ENCODE assay signal across 8 cellular contexts in genomic region chr6:85460951-85461805, GRCh38. TPM values are rescaled to one million over a fixed set of nuclear protein-coding genes. Genes with fewer than 3 reads are reported as not detected.
DNase-seq lines count a peak whose midpoint lies in the region; ATAC-seq lines count a peak whose summit lies in the region.

No MANE protein-coding gene starts in this region.

- H3K36me3 Mint-ChIP-seq in activated T-helper 2 cell treated with anti-CD3 and anti-CD28 coated beads, Interferon-gamma antibody, Interleukin-2, Interleukin-4, amounts not matched to agents 10 μg/mL and 5 μg/mL and 100 μg/mL, durations not matched to agents 14 hours and 24 hours and 36 hours (ENCODE audit: low read depth): peaks cover 34% of the 10 kb centered on the region
- no peaks in the 10 kb centered on the region for H3K36me3 Mint-ChIP-seq in naive B cell

- H3K4me3 Mint-ChIP-seq in activated T-helper 2 cell treated with anti-CD3 and anti-CD28 coated beads, Interferon-gamma antibody, Interleukin-2, Interleukin-4, amounts not matched to agents 10 μg/mL and 5 μg/mL and 100 μg/mL, durations not matched to agents 14 hours and 24 hours and 36 hours (ENCODE audit: low read depth): peak overlapping the region; percentile 30
- H3K4me3 Mint-ChIP-seq in naive B cell: peak overlapping the region; percentile 47 to 84 (median 72)

- in situ Hi-C loops in G401 (cut with HindIII; ENCODE audit: low sequenced_read_pairs): no loop called here

- peaks cover 3% of the 10 kb centered on the region for H3K27me3 Mint-ChIP-seq in activated T-helper 2 cell treated with anti-CD3 and anti-CD28 coated beads, Interferon-gamma antibody, Interleukin-2, Interleukin-4, amounts not matched to agents 10 μg/mL and 5 μg/mL and 100 μg/mL, durations not matched to agents 14 hours and 24 hours and 36 hours (ENCODE audit: low read depth)
- H3K27me3 Mint-ChIP-seq in naive B cell: no peaks in the 10 kb centered on the region

- peaks cover 94% of the 10 kb centered on the region for H3K4me1 Mint-ChIP-seq in activated T-helper 2 cell treated with anti-CD3 and anti-CD28 coated beads, Interferon-gamma antibody, Interleukin-2, Interleukin-4, amounts not matched to agents 10 μg/mL and 5 μg/mL and 100 μg/mL, durations not matched to agents 14 hours and 24 hours and 36 hours (ENCODE audit: low read depth)
- H3K4me1 Mint-ChIP-seq in naive B cell: peaks cover 60 to 93% (median 90%) of the 10 kb centered on the region in 3 donors

- DNase-seq in GM04503 (ENCODE audit: low read depth) (peak; percentile 42), naive B cell (peak; percentile 20), putamen (ENCODE audit: low spot score) (no peak), G401 (ENCODE audit: low spot score) (no peak)
- peak; percentile 64 for DNase-seq in activated T-helper 2 cell treated with anti-CD3 and anti-CD28 coated beads, Interferon-gamma antibody, Interleukin-2, Interleukin-4, amounts not matched to agents 10 μg/mL and 5 μg/mL and 100 μg/mL, durations not matched to agents 14 hours and 24 hours and 36 hours (ENCODE audit: low spot score)
- DNase-seq in activated CD4-positive, CD25-positive, alpha-beta regulatory T cell (lab: John Stamatoyannopoulos, UW): no peak

- intact Hi-C loops in activated T-helper 2 cell treated with anti-CD3 and anti-CD28 coated beads, Interferon-gamma antibody, Interleukin-2, Interleukin-4, amounts not matched to agents 10 μg/mL and 5 μg/mL and 100 μg/mL, durations not matched to agents 14 hours and 24 hours and 36 hours (cut with micrococcal nuclease): no loop called here

- H3K27ac Mint-ChIP-seq in activated T-helper 2 cell treated with anti-CD3 and anti-CD28 coated beads, Interferon-gamma antibody, Interleukin-2, Interleukin-4, amounts not matched to agents 10 μg/mL and 5 μg/mL and 100 μg/mL, durations not matched to agents 14 hours and 24 hours and 36 hours: peak overlapping the region; percentile 93
- H3K27ac Mint-ChIP-seq in naive B cell: peak overlapping the region; percentile 59 to 97 (median 92)

- peak; percentile 79 for ATAC-seq in GM21360 (IDR thresholded peaks at IDR 0.05; ENCODE audit: unreplicated experiment)
- ATAC-seq in HG03558 (IDR thresholded peaks at IDR 0.05; ENCODE audit: extremely low read depth, unreplicated experiment): peak; percentile 83
- ATAC-seq in naive B cell (ENCODE audit: low read depth in 2 of 2): peak in 1 of 2 donors; percentile 53

- H3K9me3 Mint-ChIP-seq in activated T-helper 2 cell treated with anti-CD3 and anti-CD28 coated beads, Interferon-gamma antibody, Interleukin-2, Interleukin-4, amounts not matched to agents 10 μg/mL and 5 μg/mL and 100 μg/mL, durations not matched to agents 14 hours and 24 hours and 36 hours: no peaks in the 10 kb centered on the region
- H3K9me3 Mint-ChIP-seq in naive B cell: peaks cover 0 to 1% (median 0%) of the 10 kb centered on the region in 7 donors

RNA-seq across cellular contexts. Expression of gene NT5E, which starts 11.3 kb away (rescaled TPM):
- total RNA-seq in activated T-helper 2 cell treated with anti-CD3 and anti-CD28 coated beads, Interferon-gamma antibody, Interleukin-2, Interleukin-4, amounts not matched to agents 10 μg/mL and 5 μg/mL and 100 μg/mL, durations not matched to agents 14 hours and 24 hours and 36 hours: 15.4 and 16.4 TPM in 2 replicates
- 100 to 1,000 TPM in 5 of 6 donors, 10 to 100 TPM in 1; 97.8 to 211 (median 131) TPM for polyA plus RNA-seq in naive B cell (ENCODE audit: low read depth in 6 of 6)
- total RNA-seq in G401 (2014; rRNA removed; shearing (Covaris generic)): 11.0 and 11.5 TPM in 2 replicates

Comparison
In these comparisons a context has a peak if more than half of its experiments do, and no peak if none do; other contexts are left out.
1. DNase-seq: peak in GM04503 (single experiment), activated T-helper 2 cell treated with anti-CD3 and anti-CD28 coated beads, Interferon-gamma antibody, Interleukin-2, Interleukin-4, amounts not matched to agents 10 μg/mL and 5 μg/mL and 100 μg/mL, durations not matched to agents 14 hours and 24 hours and 36 hours (single experiment) and naive B cell (single experiment); none in activated CD4-positive, CD25-positive, alpha-beta regulatory T cell (0 of 4), putamen (single experiment) and G401 (single experiment).